Comparison of ENCODE assay signal across 1 cellular context in genomic region chr15:42286445-42287029, GRCh38.
TF ChIP-seq lines count a peak whose summit lies in the region.

No MANE protein-coding gene starts in this region.

TF ChIP-seq in K562, 482 proteins besides CTCF, POLR2A, EP300 and RAD21 (continued from another document):
- TF ChIP-seq E2F6 (IDR thresholded peaks at IDR 0.05; ENCODE audit: borderline replicate concordance in 1 of 2, extremely low read depth in 1 of 2, insufficient read depth in 1 of 2, insufficient read length in 1 of 2, low read depth in 1 of 2, low read length in 1 of 2, poor library complexity in 1 of 2, severe bottlenecking in 1 of 2) (no peak), ZNF239 (CRISPR knock-in tag; IDR thresholded peaks at IDR 0.05) (no peak), BCL6 (CRISPR knock-in tag; IDR thresholded peaks at IDR 0.05) (no peak), EP400 (IDR thresholded peaks at IDR 0.05) (0 out of 2 replicates have a peak, but pooled peaks have one; percentile 25), HSF4 (CRISPR knock-in tag; IDR thresholded peaks at IDR 0.05; ENCODE audit: borderline replicate concordance) (no peak), CCNT2 (IDR thresholded peaks at IDR 0.05; ENCODE audit: borderline replicate concordance, extremely low read depth, insufficient read length, low read depth, low read length) (peak; percentile 13), POLR2B (IDR thresholded peaks at IDR 0.05; ENCODE audit: low read depth, partially characterized antibody) (no peak), SRSF7 (optimal IDR thresholded peaks at IDR 0.05; ENCODE audit: low read depth, low read length) (no peak), BCOR (IDR thresholded peaks at IDR 0.05) (no peak), OTX1 (CRISPR knock-in tag; IDR thresholded peaks at IDR 0.05) (no peak), GMEB1 (CRISPR knock-in tag; IDR thresholded peaks at IDR 0.05) (no peak), ZNF12 (CRISPR knock-in tag; IDR thresholded peaks at IDR 0.05) (no peak)
